35 cellular contexts compared by ENCODE assay signal in genomic region chr3:123050666-123051065, GRCh38. TPM values are rescaled to one million over a fixed set of nuclear protein-coding genes. Genes with fewer than 3 reads are reported as not detected.
"Had no signal": no experiment of that assay in that cellular context is flagged by ENCODE, and none has a peak within 500 bp of the region (broad histone marks: within the 10 kb centered on the region; RNA-seq: fewer than 3 reads in every experiment).

No MANE protein-coding gene starts in this region.

- H3K27ac ChIP-seq: Peyer's patch, SJSA1, VCaP had no signal

- H3K27me3 ChIP-seq: Peyer's patch had no signal

- H3K4me3 ChIP-seq: Peyer's patch, SJSA1 had no signal

- DNase-seq: activated B cell treated with CpG ODN at 0.5 μM for 24 hours; activated CD4-positive, alpha-beta memory T cell treated with anti-CD3 and anti-CD28 coated beads for 36 hours; activated CD4-positive, alpha-beta T cell treated with anti-CD3 and anti-CD28 coated beads for 4 hours; activated CD4-positive, alpha-beta T cell treated with anti-CD3 and anti-CD28 coated beads, Interleukin-2, amount 50 U/mL, for 1 hour; activated CD4-positive, CD25-positive, alpha-beta regulatory T cell treated with anti-CD3 and anti-CD28 coated beads, Interleukin-2, amount 50 U/mL, for 72 hours; activated CD8-positive, alpha-beta memory T cell treated with anti-CD3 and anti-CD28 coated beads, Interleukin-2, amount 50 U/mL, for 4 hours; activated gamma-delta T cell treated with Interleukin-2 at 50 U/mL for 16 hours; activated naive CD4-positive, alpha-beta T cell treated with anti-CD3 and anti-CD28 coated beads for 36 hours; activated naive CD8-positive, alpha-beta T cell treated with anti-CD3 and anti-CD28 coated beads, Interleukin-2, amount 50 U/mL, for 24 hours; activated T-cell treated with anti-CD3 and anti-CD28 coated beads for 4 hours; activated T-cell treated with anti-CD3 and anti-CD28 coated beads, Interleukin-2, amount 50 U/mL, for 4 hours; anterior cingulate cortex; Kasumi-1; KG1; MM.1S; MV-4-11; NCI-H1092; NCI-H146; NCI-H187; NCI-H2029 treated with DMSO at 0.1 percent for 48 hours; NCI-H2107; NCI-H2171; NCI-H510A; NCI-H526; NCI-H748 treated with DMSO at 0.1 percent for 48 hours; NK-92 treated with Interleukin-12 subunit alpha and Interleukin-12 subunit beta, amount 100 ng/mL, for 24 hours; PC-3; Peyer's patch; RPMI8226; SHP77 treated with DMSO at 0.1 percent for 48 hours; T-cell; T-helper 17 cell had no signal

- H3K36me3 ChIP-seq: Peyer's patch, SJSA1 had no signal

- H3K9me3 ChIP-seq: Peyer's patch, SJSA1 had no signal

- H3K4me1 ChIP-seq: Peyer's patch had no signal

RNA-seq across cellular contexts. Expression of gene SEMA5B, which starts 23.1 kb away (rescaled TPM):
- total RNA-seq: activated CD4-positive, alpha-beta memory T cell treated with anti-CD3 and anti-CD28 coated beads for 36 hours; activated naive CD4-positive, alpha-beta T cell treated with anti-CD3 and anti-CD28 coated beads for 36 hours; activated T-cell treated with anti-CD3 and anti-CD28 coated beads, Interleukin-2, amount 50 U/mL, for 4 hours; activated T-helper 1 cell treated with anti-CD3 and anti-CD28 coated beads, Interleukin-12 subunit alpha, Interleukin-12 subunit beta, Interleukin-2, Interleukin-4 antibody, amounts not matched to agents 30 ng/mL and 10 ng/mL and 1 ng/mL, durations not matched to agents 14 hours and 24 hours and 36 hours; SJSA1; T-helper 17 cell had no signal
